8 cellular contexts compared by ENCODE assay signal in genomic region chr17:17739388-17740066, GRCh38. TPM values are rescaled to one million over a fixed set of nuclear protein-coding genes. Genes with fewer than 3 reads are reported as not detected.
DNase-seq lines count a peak whose midpoint lies in the region.

No MANE protein-coding gene starts in this region.

- DNase-seq in H4 (ENCODE audit: low spot score) (peak; percentile 45), amygdala (lab: John Stamatoyannopoulos, UW) (peak in 33 of 56 donors; percentile 27 to 76 (median 58)), hypothalamus (lab: John Stamatoyannopoulos, UW) (peak in 30 of 51 donors; percentile 31 to 84 (median 61)), OCI-M2 (lab: John Stamatoyannopoulos, UW; ENCODE audit: unreplicated experiment) (no peak), ecto neural progenitor cell (ENCODE audit: low spot score) (no peak), AML-193 (lab: John Stamatoyannopoulos, UW) (no peak)
- DNase-seq in activated CD4-positive, alpha-beta memory T cell treated with anti-CD3 and anti-CD28 coated beads, Interleukin-2, amount 10 ng/mL, durations not matched to agents 7 days and 5 days, result no peak

- peak overlapping the region in 1 of 7 experiments; percentile 1 for H3K4me3 ChIP-seq in skin epidermis

- H3K27me3 Mint-ChIP-seq in activated CD4-positive, alpha-beta memory T cell treated with anti-CD3 and anti-CD28 coated beads, Interleukin-2, amount 10 ng/mL, durations not matched to agents 7 days and 5 days, result peaks cover 8% of the 10 kb centered on the region

- POLR2A ChIA-PET in activated CD4-positive, alpha-beta memory T cell treated with anti-CD3 and anti-CD28 coated beads, Interleukin-2, amount 10 ng/mL, durations not matched to agents 7 days and 5 days (lab: Charles Lee), result interaction anchor here (0.8 to 1.7 kb wide), 3 partner anchors 8 to 57 kb away, joined by 3 to 6 read pairs (median 3); no protein-coding TSS in a partner anchor

- CTCF ChIA-PET in activated CD4-positive, alpha-beta memory T cell treated with anti-CD3 and anti-CD28 coated beads, Interleukin-2, amount 10 ng/mL, durations not matched to agents 7 days and 5 days (lab: Charles Lee), result interaction anchor here (1.7 kb wide), 1 partner anchor 44 kb away, joined by 4 read pairs; no protein-coding TSS in a partner anchor

- H3K36me3 Mint-ChIP-seq in activated CD4-positive, alpha-beta memory T cell treated with anti-CD3 and anti-CD28 coated beads, Interleukin-2, amount 10 ng/mL, durations not matched to agents 7 days and 5 days (ENCODE audit: low read depth), result no peaks in the 10 kb centered on the region

- no peak overlapping the region for H3K27ac Mint-ChIP-seq in activated CD4-positive, alpha-beta memory T cell treated with anti-CD3 and anti-CD28 coated beads, Interleukin-2, amount 10 ng/mL, durations not matched to agents 7 days and 5 days

- H3K27ac ChIP-seq in skin epidermis, result peak overlapping the region in 18 of 21 experiments; percentile 15 to 84 (median 73)

- no peaks in the 10 kb centered on the region for H3K9me3 Mint-ChIP-seq in activated CD4-positive, alpha-beta memory T cell treated with anti-CD3 and anti-CD28 coated beads, Interleukin-2, amount 10 ng/mL, durations not matched to agents 7 days and 5 days

- H3K4me1 Mint-ChIP-seq in activated CD4-positive, alpha-beta memory T cell treated with anti-CD3 and anti-CD28 coated beads, Interleukin-2, amount 10 ng/mL, durations not matched to agents 7 days and 5 days, result peaks cover 20% of the 10 kb centered on the region

- H3K4me3 Mint-ChIP-seq in activated CD4-positive, alpha-beta memory T cell treated with anti-CD3 and anti-CD28 coated beads, Interleukin-2, amount 10 ng/mL, durations not matched to agents 7 days and 5 days, result no peak overlapping the region

RNA-seq across cellular contexts. Expression of gene RAI1, which starts 58.3 kb away (rescaled TPM):
- total RNA-seq in H4 (2014; rRNA removed; shearing (Covaris generic)), result 2.4 and 3.6 TPM in 2 replicates
- 10 to 100 TPM; 16.7 TPM for total RNA-seq in activated CD4-positive, alpha-beta memory T cell treated with anti-CD3 and anti-CD28 coated beads, Interleukin-2, amount 10 ng/mL, durations not matched to agents 7 days and 5 days

Comparison
In these comparisons a context has a peak if more than half of its experiments do, and no peak if none do; other contexts are left out.
1. DNase-seq: peak in H4 (single experiment), amygdala (33 of 56) and hypothalamus (30 of 51); none in OCI-M2 (single experiment), ecto neural progenitor cell (single experiment), AML-193 (0 of 2) and activated CD4-positive, alpha-beta memory T cell treated with anti-CD3 and anti-CD28 coated beads, Interleukin-2, amount 10 ng/mL, durations not matched to agents 7 days and 5 days (single experiment).